32 cellular contexts compared by ENCODE assay signal in the genomic region with DNA sequence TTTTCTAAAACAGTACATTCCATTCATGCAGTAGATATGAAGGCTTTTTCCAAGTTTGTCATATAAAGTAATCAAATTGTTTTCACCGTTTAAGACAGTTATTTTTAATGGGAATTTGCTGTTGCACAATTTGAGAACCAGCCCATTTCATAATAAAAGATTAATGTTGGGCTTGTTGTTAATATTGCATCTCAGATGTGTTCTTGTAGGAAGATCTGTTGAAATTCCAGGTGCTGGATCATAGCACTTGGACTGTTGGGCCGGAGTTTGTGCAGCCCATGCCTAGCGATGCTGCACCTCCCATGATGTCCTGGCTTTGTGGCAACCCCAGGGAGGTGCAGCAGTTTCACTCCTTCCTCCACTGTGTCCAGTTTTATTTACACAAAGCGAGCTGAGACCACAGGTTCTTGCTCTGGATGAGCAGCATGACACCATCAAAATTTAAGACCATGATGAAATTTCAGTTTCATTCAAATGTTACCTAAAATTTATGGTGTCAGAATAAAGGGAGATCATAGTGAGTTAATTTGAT. TPM values are rescaled to one million over a fixed set of nuclear protein-coding genes. Genes with fewer than 3 reads are reported as not detected.
A peak's percentile ranks its signal among the peaks of the same experiment; 100 is the strongest.
DNase-seq lines count a peak whose midpoint lies in the region; ATAC-seq, FAIRE-seq and TF ChIP-seq lines count a peak whose summit lies in the region.
"Had no signal": no experiment of that assay in that cellular context is flagged by ENCODE, and none has a peak within 500 bp of the region (broad histone marks: within the 10 kb centered on the region; RNA-seq: fewer than 3 reads in every experiment).

No MANE protein-coding gene starts in this region.

- ATAC-seq in HepG2 (no peak), right lobe of liver (no peak), HG02938 (IDR thresholded peaks at IDR 0.05; ENCODE audit: unreplicated experiment) (no peak)
- ATAC-seq: activated naive CD4-positive, alpha-beta T cell treated with anti-CD3 and anti-CD28 coated beads, Interleukin-2, amount 50 U/mL, for 72 hours; esophagus mucosa; HCT116; naive thymus-derived CD4-positive, alpha-beta T cell; sciatic nerve had no signal

- DNase-seq in HepG2 (ENCODE audit: low spot score) (no peak), right lobe of liver (no peak), endothelial cell (ENCODE audit: low spot score) (no peak), ureter (ENCODE audit: low spot score) (peak; percentile 34), foreskin fibroblast (no peak)
- DNase-seq: activated CD4-positive, alpha-beta T cell treated with anti-CD3 and anti-CD28 coated beads, Interleukin-2, amount 50 U/mL, for 48 hours; activated CD8-positive, alpha-beta memory T cell treated with anti-CD3 and anti-CD28 coated beads, Interleukin-2, amount 50 U/mL, for 4 hours; CD4-positive, alpha-beta T cell; DND-41; endodermal cell; foreskin melanocyte; kidney; midbrain; naive thymus-derived CD4-positive, alpha-beta T cell; NCI-H1436; NCI-H2081 treated with DMSO at 0.1 percent for 48 hours; NCI-H226; NCI-H526 treated with DMSO at 0.1 percent for 48 hours; NK-92 treated with Interleukin-12 subunit alpha and Interleukin-12 subunit beta, amount 100 ng/mL, for 24 hours; SK-N-SH; stimulated activated CD8-positive, alpha-beta memory T cell treated with anti-CD3 and anti-CD28 coated beads, Interleukin-4, amount 100 ng/mL, for 48 hours; tibial artery had no signal

- H3K27me3 Mint-ChIP-seq in endothelial cell (ENCODE audit: unreplicated experiment): peaks cover 8% of the 10 kb centered on the region
- H3K27me3 Mint-ChIP-seq: CD4-positive, alpha-beta T cell; naive thymus-derived CD4-positive, alpha-beta T cell had no signal

- no peak overlapping the region for H3K4me2 ChIP-seq in HepG2 (ENCODE audit: low read depth, low read length)
- H3K4me2 ChIP-seq: SK-N-SH had no signal

- no peak overlapping the region for H3K9ac ChIP-seq in HepG2 (ENCODE audit: insufficient read depth, low read depth, low read length)
- H3K9ac ChIP-seq: SK-N-SH had no signal

- H3K27ac ChIP-seq in HepG2 (ENCODE audit: extremely low read length, insufficient read depth, low read length) (no peak overlapping the region), right lobe of liver (no peak overlapping the region)
- H3K27ac ChIP-seq: ascending aorta, prostate gland, tibial artery had no signal

- no peak for TF ChIP-seq EP300 in HepG2 (IDR thresholded peaks at IDR 0.05; ENCODE audit: low read depth in 2 of 2, low read length in 2 of 2)
- no peak for TF ChIP-seq EP300 in HepG2 (CRISPR knock-in tag; IDR thresholded peaks at IDR 0.05; ENCODE audit: borderline replicate concordance)

- FAIRE-seq in HepG2 (lab: Jason Lieb, UNC): no peak
- FAIRE-seq: D721Med, kidney, TTC549 had no signal

- H3K9me3 ChIP-seq in HepG2 (ENCODE audit: low read length): no peaks in the 10 kb centered on the region
- H3K9me3 ChIP-seq in right lobe of liver: no peaks in the 10 kb centered on the region
- H3K9me3 ChIP-seq: ascending aorta, prostate gland, SK-N-SH, tibial artery had no signal

- H3K27me3 ChIP-seq in HepG2 (ENCODE audit: control insufficient read depth in 1 of 2, insufficient read depth in 2 of 2, low read length in 2 of 2): no peaks in the 10 kb centered on the region
- no peaks in the 10 kb centered on the region for H3K27me3 ChIP-seq in right lobe of liver
- H3K27me3 ChIP-seq: ascending aorta, tibial artery had no signal

- TF ChIP-seq RAD21 in HepG2 (CRISPR knock-in tag; IDR thresholded peaks at IDR 0.05): no peak

- 98% methylated on average over 4 of the region's 4 CpGs for WGBS in HepG2 (ENCODE audit: low lambda C conversion rate)
- 89% methylated on average over 4 of the region's 4 CpGs for WGBS in right lobe of liver (ENCODE audit: insufficient coverage, low coverage, low lambda C conversion rate, missing lambda C conversion rate)

- in situ Hi-C loops in HepG2 (cut with HindIII; ENCODE audit: extremely low pct_ligation_motif_present, low pct_unique_long_range_greater_than_20kb): no loop called here

- no peaks in the 10 kb centered on the region for H3K9me3 Mint-ChIP-seq in endothelial cell (ENCODE audit: unreplicated experiment)
- H3K9me3 Mint-ChIP-seq: activated naive CD4-positive, alpha-beta T cell treated with anti-CD3 and anti-CD28 coated beads, Interleukin-2, amount 50 U/mL, for 72 hours; CD4-positive, alpha-beta T cell; endodermal cell; naive thymus-derived CD4-positive, alpha-beta T cell had no signal

- no peaks in the 10 kb centered on the region for H3K79me2 ChIP-seq in HepG2 (ENCODE audit: insufficient read depth, low read length)

- intact Hi-C loops in HepG2 (cut with micrococcal nuclease; ENCODE audit: unreplicated experiment) (loop anchor here (5.0 kb wide), 1 partner anchor 1638 kb away; no protein-coding TSS in a partner anchor), right lobe of liver (cut with DNase I) (no loop called here)

- TF ChIP-seq POLR2A in HepG2 (IDR thresholded peaks at IDR 0.05; ENCODE audit: insufficient read depth in 1 of 2, low read depth in 2 of 2, low read length in 2 of 2) (no peak), right lobe of liver (IDR thresholded peaks at IDR 0.05) (no peak)

- no peaks in the 10 kb centered on the region for H4K20me1 ChIP-seq in HepG2 (ENCODE audit: insufficient read depth, low read length)

- H2AFZ ChIP-seq in HepG2 (ENCODE audit: low read length): no peak overlapping the region

- H3K27ac Mint-ChIP-seq in endothelial cell (ENCODE audit: unreplicated experiment): peak overlapping the region; percentile 49
- H3K27ac Mint-ChIP-seq: activated naive CD4-positive, alpha-beta T cell treated with anti-CD3 and anti-CD28 coated beads, Interleukin-2, amount 50 U/mL, for 72 hours; CD4-positive, alpha-beta T cell; endodermal cell had no signal

- H3K4me3 Mint-ChIP-seq in endothelial cell (ENCODE audit: unreplicated experiment): peak overlapping the region; percentile 49
- H3K4me3 Mint-ChIP-seq: CD4-positive, alpha-beta T cell; endodermal cell; naive thymus-derived CD4-positive, alpha-beta T cell had no signal

- H3K4me1 ChIP-seq in HepG2 (ENCODE audit: insufficient read depth, low read length) (peaks cover 14% of the 10 kb centered on the region), right lobe of liver (no peaks in the 10 kb centered on the region)
- H3K4me1 ChIP-seq: ascending aorta had no signal

- TF ChIP-seq CTCF in HepG2 (CRISPR knock-in tag; IDR thresholded peaks at IDR 0.05): no peak
- no peak for TF ChIP-seq CTCF in right lobe of liver (IDR thresholded peaks at IDR 0.05)
- TF ChIP-seq CTCF in endothelial cell (IDR thresholded peaks at IDR 0.05; ENCODE audit: unreplicated experiment): no peak
- no peak for TF ChIP-seq CTCF in foreskin fibroblast (IDR thresholded peaks at IDR 0.05; ENCODE audit: low read depth, low read length)

- POLR2A ChIA-PET in HepG2 (lab: Yijun Ruan, JAX): no interaction called here

- H3K36me3 ChIP-seq in HepG2 (replicated peaks in 1 of 2; ENCODE audit: control insufficient read depth in 1 of 2, insufficient read depth in 2 of 2, low read length in 2 of 2): peaks cover 22 to 88% of the 10 kb centered on the region in 2 experiments
- H3K36me3 ChIP-seq in right lobe of liver: peaks cover 0 to 65% (median 29%) of the 10 kb centered on the region in 4 donors

- no peak overlapping the region for H3K4me3 ChIP-seq in HepG2 (replicated peaks in 1 of 3; ENCODE audit: insufficient read depth in 1 of 3, low read depth in 2 of 3, low read length in 3 of 3)
- H3K4me3 ChIP-seq in right lobe of liver: no peak overlapping the region
- no peak overlapping the region for H3K4me3 ChIP-seq in foreskin fibroblast (ENCODE audit: low read depth in 1 of 2, low read length in 2 of 2)
- H3K4me3 ChIP-seq: ascending aorta, prostate gland, tibial artery had no signal

- TSS peak; percentile 28 for BruUV-seq in HepG2 (replicated peaks; lab: Mats Ljungman, UMichigan)

- CTCF ChIA-PET in HepG2 (lab: Yijun Ruan, JAX; ENCODE audit: low intra/inter-chr PET ratio, low total read pairs): no interaction called here

- H3K4me1 Mint-ChIP-seq in endothelial cell (ENCODE audit: unreplicated experiment): peaks cover 47% of the 10 kb centered on the region
- H3K4me1 Mint-ChIP-seq: endodermal cell had no signal

- H3K36me3 Mint-ChIP-seq in endothelial cell (ENCODE audit: low read depth, unreplicated experiment): peaks cover 32% of the 10 kb centered on the region

RNA-seq across cellular contexts. Expression of gene GORASP1, which starts 12.2 kb away (rescaled TPM):
- total RNA-seq in HepG2 (2016; rRNA removed; fragmentation: Illumina TruSeq; extraction: Trizol) (27.0 and 36.4 TPM in 2 replicates), right lobe of liver (10 to 100 TPM; 27.8 to 35.5 (median 33.1) TPM), endothelial cell (ENCODE audit: unreplicated experiment) (130 TPM), ureter (92.2 TPM)
- total RNA-seq in HepG2 (2016; cell fraction: cytosol; rRNA removed; fragmentation: Illumina TruSeq; extraction: Trizol; ENCODE audit: low read depth): 6.2 and 6.3 TPM in 2 replicates
- total RNA-seq in HepG2 (2016; cell fraction: insoluble cytoplasmic fraction; rRNA removed; fragmentation: Illumina TruSeq; extraction: Trizol): 24.7 and 34.0 TPM in 2 replicates
- total RNA-seq in HepG2 (2016; cell fraction: membrane; rRNA removed; fragmentation: Illumina TruSeq; extraction: Trizol): 11.1 and 12.7 TPM in 2 replicates
- 42.3 and 46.1 TPM in 2 replicates for total RNA-seq in HepG2 (2016; cell fraction: nucleus; rRNA removed; fragmentation: Illumina TruSeq; extraction: Trizol)
- polyA plus RNA-seq in HepG2 (2011; rRNA removed): 39.8 and 41.6 TPM in 2 replicates
- 22.2 and 27.9 TPM in 2 replicates for polyA plus RNA-seq in HepG2 (2011; cell fraction: cytosol; rRNA removed)
- 99.2 and 109 TPM in 2 replicates for polyA plus RNA-seq in HepG2 (2011; cell fraction: nucleus; rRNA removed)
- polyA plus RNA-seq in HepG2 (2012): 14.9 and 22.9 TPM in 2 replicates
- polyA plus RNA-seq in HepG2 (2016; cell fraction: cytosol; fragmentation: Illumina TruSeq; extraction: Trizol; ENCODE audit: low read depth): 2.9 and 3.2 TPM in 2 replicates
- 28.7 and 29.9 TPM in 2 replicates for polyA plus RNA-seq in HepG2 (2016; cell fraction: insoluble cytoplasmic fraction; fragmentation: Illumina TruSeq; extraction: Trizol; ENCODE audit: low read depth)
- 7.1 and 7.7 TPM in 2 replicates for polyA plus RNA-seq in HepG2 (2016; cell fraction: membrane; fragmentation: Illumina TruSeq; extraction: Trizol; ENCODE audit: low read depth)
- 59.7 and 73.8 TPM in 2 replicates for polyA plus RNA-seq in HepG2 (2016; cell fraction: nucleus; fragmentation: Illumina TruSeq; extraction: Trizol; ENCODE audit: insufficient read depth, low read depth)
- polyA minus RNA-seq in HepG2 (2011; rRNA and poly(A)+ RNA removed; ENCODE audit: low replicate concordance): 59.3 and 84.8 TPM in 2 replicates
- polyA minus RNA-seq in HepG2 (2011; cell fraction: cytosol; rRNA and poly(A)+ RNA removed): 13.8 and 14.9 TPM in 2 replicates
- polyA minus RNA-seq in HepG2 (2011; cell fraction: nucleus; rRNA and poly(A)+ RNA removed): 46.4 and 49.4 TPM in 2 replicates

RNA-seq across cellular contexts. Expression of gene TTC21A, which starts 12.3 kb away (rescaled TPM):
- total RNA-seq in HepG2 (2016; rRNA removed; fragmentation: Illumina TruSeq; extraction: Trizol) (0.31 and 0.39 TPM in 2 replicates), right lobe of liver (1 to 10 TPM; 1.4 to 3.5 (median 2.5) TPM), endothelial cell (ENCODE audit: unreplicated experiment) (41.7 TPM), ureter (19.7 TPM)
- total RNA-seq in HepG2 (2016; cell fraction: cytosol; rRNA removed; fragmentation: Illumina TruSeq; extraction: Trizol; ENCODE audit: low read depth): 0.88 TPM in 1 of 2 replicates, not detected in the other
- total RNA-seq in HepG2 (2016; cell fraction: insoluble cytoplasmic fraction; rRNA removed; fragmentation: Illumina TruSeq; extraction: Trizol): 0.26 and 0.36 TPM in 2 replicates
- total RNA-seq in HepG2 (2016; cell fraction: membrane; rRNA removed; fragmentation: Illumina TruSeq; extraction: Trizol): 0.07 and 0.22 TPM in 2 replicates
- total RNA-seq in HepG2 (2016; cell fraction: nucleus; rRNA removed; fragmentation: Illumina TruSeq; extraction: Trizol): 0.50 and 2.4 TPM in 2 replicates
- 1.5 and 1.6 TPM in 2 replicates for polyA plus RNA-seq in HepG2 (2011; rRNA removed)
- polyA plus RNA-seq in HepG2 (2011; cell fraction: cytosol; rRNA removed): 0.27 and 0.48 TPM in 2 replicates
- 4.9 and 6.3 TPM in 2 replicates for polyA plus RNA-seq in HepG2 (2011; cell fraction: nucleus; rRNA removed)
- polyA plus RNA-seq in HepG2 (2012): 0.63 and 0.74 TPM in 2 replicates
- polyA plus RNA-seq in HepG2 (2016; cell fraction: cytosol; fragmentation: Illumina TruSeq; extraction: Trizol; ENCODE audit: low read depth): 0.08 and 0.12 TPM in 2 replicates
- polyA plus RNA-seq in HepG2 (2016; cell fraction: insoluble cytoplasmic fraction; fragmentation: Illumina TruSeq; extraction: Trizol; ENCODE audit: low read depth): 0.25 and 0.41 TPM in 2 replicates
- polyA plus RNA-seq in HepG2 (2016; cell fraction: membrane; fragmentation: Illumina TruSeq; extraction: Trizol; ENCODE audit: low read depth): 0.14 and 0.63 TPM in 2 replicates
- 2.2 TPM in 2 replicates for polyA plus RNA-seq in HepG2 (2016; cell fraction: nucleus; fragmentation: Illumina TruSeq; extraction: Trizol; ENCODE audit: insufficient read depth, low read depth)
- polyA minus RNA-seq in HepG2 (2011; rRNA and poly(A)+ RNA removed; ENCODE audit: low replicate concordance): 1.4 and 2.3 TPM in 2 replicates
- polyA minus RNA-seq in HepG2 (2011; cell fraction: cytosol; rRNA and poly(A)+ RNA removed): 0.53 TPM in 1 of 2 replicates, not detected in the other
- 3.1 and 5.3 TPM in 2 replicates for polyA minus RNA-seq in HepG2 (2011; cell fraction: nucleus; rRNA and poly(A)+ RNA removed)

RNA-seq across cellular contexts. Expression of gene WDR48, which starts 43.4 kb away (rescaled TPM):
- total RNA-seq in HepG2 (2016; rRNA removed; fragmentation: Illumina TruSeq; extraction: Trizol) (29.2 and 67.6 TPM in 2 replicates), right lobe of liver (10 to 100 TPM; 11.3 to 21.9 (median 18.3) TPM), endothelial cell (ENCODE audit: unreplicated experiment) (33.4 TPM), ureter (58.4 TPM)
- 3.7 and 4.5 TPM in 2 replicates for total RNA-seq in HepG2 (2016; cell fraction: cytosol; rRNA removed; fragmentation: Illumina TruSeq; extraction: Trizol; ENCODE audit: low read depth)
- total RNA-seq in HepG2 (2016; cell fraction: insoluble cytoplasmic fraction; rRNA removed; fragmentation: Illumina TruSeq; extraction: Trizol): 28.4 and 64.0 TPM in 2 replicates
- total RNA-seq in HepG2 (2016; cell fraction: membrane; rRNA removed; fragmentation: Illumina TruSeq; extraction: Trizol): 11.9 and 14.2 TPM in 2 replicates
- 27.2 and 39.9 TPM in 2 replicates for total RNA-seq in HepG2 (2016; cell fraction: nucleus; rRNA removed; fragmentation: Illumina TruSeq; extraction: Trizol)
- polyA plus RNA-seq in HepG2 (2011; rRNA removed): 25.9 and 31.2 TPM in 2 replicates
- polyA plus RNA-seq in HepG2 (2011; cell fraction: cytosol; rRNA removed): 11.0 and 18.5 TPM in 2 replicates
- polyA plus RNA-seq in HepG2 (2011; cell fraction: nucleus; rRNA removed): 24.5 and 25.2 TPM in 2 replicates
- 30.0 and 35.6 TPM in 2 replicates for polyA plus RNA-seq in HepG2 (2012)
- polyA plus RNA-seq in HepG2 (2016; cell fraction: cytosol; fragmentation: Illumina TruSeq; extraction: Trizol; ENCODE audit: low read depth): 2.0 and 2.2 TPM in 2 replicates
- 40.6 and 41.7 TPM in 2 replicates for polyA plus RNA-seq in HepG2 (2016; cell fraction: insoluble cytoplasmic fraction; fragmentation: Illumina TruSeq; extraction: Trizol; ENCODE audit: low read depth)
- polyA plus RNA-seq in HepG2 (2016; cell fraction: membrane; fragmentation: Illumina TruSeq; extraction: Trizol; ENCODE audit: low read depth): 5.0 and 5.6 TPM in 2 replicates
- 24.5 and 26.5 TPM in 2 replicates for polyA plus RNA-seq in HepG2 (2016; cell fraction: nucleus; fragmentation: Illumina TruSeq; extraction: Trizol; ENCODE audit: insufficient read depth, low read depth)
- polyA minus RNA-seq in HepG2 (2011; rRNA and poly(A)+ RNA removed; ENCODE audit: low replicate concordance): 15.1 and 21.0 TPM in 2 replicates
- 20.9 and 35.2 TPM in 2 replicates for polyA minus RNA-seq in HepG2 (2011; cell fraction: cytosol; rRNA and poly(A)+ RNA removed)
- polyA minus RNA-seq in HepG2 (2011; cell fraction: nucleus; rRNA and poly(A)+ RNA removed): 67.5 and 78.9 TPM in 2 replicates

RNA-seq across cellular contexts. Expression of gene SCN11A, which starts 43.5 kb away (rescaled TPM):
- 0.02 TPM in 1 of 2 replicates, not detected in the other for total RNA-seq in HepG2 (2016; rRNA removed; fragmentation: Illumina TruSeq; extraction: Trizol)
- under 0.01 and 0.10 TPM in 2 replicates for total RNA-seq in HepG2 (2016; cell fraction: cytosol; rRNA removed; fragmentation: Illumina TruSeq; extraction: Trizol; ENCODE audit: low read depth)
- 0.02 TPM in 1 of 2 replicates, not detected in the other for total RNA-seq in HepG2 (2016; cell fraction: insoluble cytoplasmic fraction; rRNA removed; fragmentation: Illumina TruSeq; extraction: Trizol)
- total RNA-seq in HepG2 (2016; cell fraction: membrane; rRNA removed; fragmentation: Illumina TruSeq; extraction: Trizol): 0.03 and 0.07 TPM in 2 replicates
- 0.06 TPM in 2 replicates for total RNA-seq in HepG2 (2016; cell fraction: nucleus; rRNA removed; fragmentation: Illumina TruSeq; extraction: Trizol)
- polyA plus RNA-seq in HepG2 (2011; rRNA removed): 0.11 and 0.13 TPM in 2 replicates
- 0.01 and 0.04 TPM in 2 replicates for polyA plus RNA-seq in HepG2 (2011; cell fraction: cytosol; rRNA removed)
- polyA plus RNA-seq in HepG2 (2011; cell fraction: nucleus; rRNA removed): 0.39 and 0.42 TPM in 2 replicates
- 0.13 and 0.23 TPM in 2 replicates for polyA plus RNA-seq in HepG2 (2012)
- polyA plus RNA-seq in HepG2 (2016; cell fraction: cytosol; fragmentation: Illumina TruSeq; extraction: Trizol; ENCODE audit: low read depth): not detected in 2 replicates
- polyA plus RNA-seq in HepG2 (2016; cell fraction: insoluble cytoplasmic fraction; fragmentation: Illumina TruSeq; extraction: Trizol; ENCODE audit: low read depth): not detected in 2 replicates
- not detected in 2 replicates for polyA plus RNA-seq in HepG2 (2016; cell fraction: membrane; fragmentation: Illumina TruSeq; extraction: Trizol; ENCODE audit: low read depth)
- polyA plus RNA-seq in HepG2 (2016; cell fraction: nucleus; fragmentation: Illumina TruSeq; extraction: Trizol; ENCODE audit: insufficient read depth, low read depth): 0.09 TPM in 1 of 2 replicates, not detected in the other
- 0.02 and 0.08 TPM in 2 replicates for polyA minus RNA-seq in HepG2 (2011; rRNA and poly(A)+ RNA removed; ENCODE audit: low replicate concordance)
- not detected in 2 replicates for polyA minus RNA-seq in HepG2 (2011; cell fraction: cytosol; rRNA and poly(A)+ RNA removed)
- polyA minus RNA-seq in HepG2 (2011; cell fraction: nucleus; rRNA and poly(A)+ RNA removed): 0.39 and 0.87 TPM in 2 replicates
- under 1 TPM in 5 of 6 experiments, not detected in 1; 0.12 to 0.31 (median 0.16) TPM for total RNA-seq in right lobe of liver
- total RNA-seq in endothelial cell (ENCODE audit: unreplicated experiment): 0.69 TPM
- 34.5 TPM for total RNA-seq in ureter
- total RNA-seq: ascending aorta, LHCN-M2 had no signal
- polyA plus RNA-seq: naive thymus-derived CD4-positive, alpha-beta T cell had no signal

RNA-seq across cellular contexts. Expression of gene CSRNP1, which starts 58.2 kb away (rescaled TPM):
- 9.3 and 10.8 TPM in 2 replicates for total RNA-seq in HepG2 (2016; rRNA removed; fragmentation: Illumina TruSeq; extraction: Trizol)
- total RNA-seq in HepG2 (2016; cell fraction: cytosol; rRNA removed; fragmentation: Illumina TruSeq; extraction: Trizol; ENCODE audit: low read depth): 1.5 and 2.3 TPM in 2 replicates
- 7.4 and 10.8 TPM in 2 replicates for total RNA-seq in HepG2 (2016; cell fraction: insoluble cytoplasmic fraction; rRNA removed; fragmentation: Illumina TruSeq; extraction: Trizol)
- 6.2 TPM in 2 replicates for total RNA-seq in HepG2 (2016; cell fraction: membrane; rRNA removed; fragmentation: Illumina TruSeq; extraction: Trizol)
- 8.4 and 9.2 TPM in 2 replicates for total RNA-seq in HepG2 (2016; cell fraction: nucleus; rRNA removed; fragmentation: Illumina TruSeq; extraction: Trizol)
- 11.3 and 13.1 TPM in 2 replicates for polyA plus RNA-seq in HepG2 (2011; rRNA removed)
- polyA plus RNA-seq in HepG2 (2011; cell fraction: cytosol; rRNA removed): 10.2 and 11.5 TPM in 2 replicates
- 16.5 and 19.1 TPM in 2 replicates for polyA plus RNA-seq in HepG2 (2011; cell fraction: nucleus; rRNA removed)
- 7.1 and 11.4 TPM in 2 replicates for polyA plus RNA-seq in HepG2 (2012)
- polyA plus RNA-seq in HepG2 (2016; cell fraction: cytosol; fragmentation: Illumina TruSeq; extraction: Trizol; ENCODE audit: low read depth): 0.62 and 0.80 TPM in 2 replicates
- 5.7 and 6.6 TPM in 2 replicates for polyA plus RNA-seq in HepG2 (2016; cell fraction: insoluble cytoplasmic fraction; fragmentation: Illumina TruSeq; extraction: Trizol; ENCODE audit: low read depth)
- 2.0 and 2.4 TPM in 2 replicates for polyA plus RNA-seq in HepG2 (2016; cell fraction: membrane; fragmentation: Illumina TruSeq; extraction: Trizol; ENCODE audit: low read depth)
- 11.8 and 12.9 TPM in 2 replicates for polyA plus RNA-seq in HepG2 (2016; cell fraction: nucleus; fragmentation: Illumina TruSeq; extraction: Trizol; ENCODE audit: insufficient read depth, low read depth)
- polyA minus RNA-seq in HepG2 (2011; rRNA and poly(A)+ RNA removed; ENCODE audit: low replicate concordance): 16.7 and 44.8 TPM in 2 replicates
- 13.3 and 14.3 TPM in 2 replicates for polyA minus RNA-seq in HepG2 (2011; cell fraction: cytosol; rRNA and poly(A)+ RNA removed)
- polyA minus RNA-seq in HepG2 (2011; cell fraction: nucleus; rRNA and poly(A)+ RNA removed): 18.9 and 21.8 TPM in 2 replicates
- 10 to 100 TPM in 5 of 6 experiments, 1 to 10 TPM in 1; 6.7 to 43.4 (median 17.4) TPM for total RNA-seq in right lobe of liver
- 20.8 TPM for total RNA-seq in endothelial cell (ENCODE audit: unreplicated experiment)
- total RNA-seq in ureter: 32.1 TPM
